21 cellular contexts compared by ENCODE assay signal in the genomic region with DNA sequence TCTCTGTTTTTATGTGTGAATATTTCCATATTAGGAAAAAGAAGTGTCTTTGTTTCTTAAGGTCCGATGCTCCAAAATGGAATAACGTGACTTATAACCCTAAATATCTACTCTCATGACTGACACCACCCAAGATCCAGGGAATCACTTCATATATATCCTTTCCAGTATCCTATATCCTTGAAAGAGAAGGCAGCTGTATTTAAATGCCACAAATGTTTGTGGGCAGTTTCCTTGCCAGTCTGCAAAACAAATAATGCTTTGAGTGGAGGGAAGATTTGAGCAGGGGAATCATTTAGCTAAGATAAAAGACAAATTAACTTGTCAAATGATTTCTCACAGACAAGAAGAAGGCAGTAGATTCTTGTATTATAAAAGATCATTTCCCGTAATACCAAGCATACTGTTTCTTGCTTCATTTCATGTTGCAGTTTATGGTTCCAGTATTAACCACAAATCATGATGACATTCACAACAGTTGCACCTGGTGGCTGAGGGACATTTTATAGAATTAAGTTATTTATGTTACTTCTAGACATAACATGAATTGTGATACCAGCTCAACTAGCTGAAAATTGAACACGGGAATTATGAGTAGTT.
DNase-seq lines count a peak whose midpoint lies in the region; ATAC-seq lines count a peak whose summit lies in the region.
"Had no signal": no experiment of that assay in that cellular context is flagged by ENCODE, and none has a peak within 500 bp of the region (broad histone marks: within the 10 kb centered on the region; RNA-seq: fewer than 3 reads in every experiment).

No MANE protein-coding gene starts in this region.

- DNase-seq in NCI-H1092 treated with DMSO at 0.1 percent for 48 hours (lab: John Stamatoyannopoulos, UW) (peak; percentile 13), NCI-H1092 (lab: John Stamatoyannopoulos, UW) (no peak), NCI-H526 treated with DMSO at 0.1 percent for 48 hours (lab: John Stamatoyannopoulos, UW) (peak; percentile 65), fibroblast of gingiva (ENCODE audit: low read depth) (peak; percentile 6), DMS114 treated with DMSO at 0.1 percent for 48 hours (lab: John Stamatoyannopoulos, UW; ENCODE audit: unreplicated experiment) (no peak), NCI-H1105 (lab: John Stamatoyannopoulos, UW) (no peak)
- DNase-seq: 8988T; activated CD4-positive, alpha-beta T cell treated with anti-CD3 and anti-CD28 coated beads, Interleukin-2, amount 50 U/mL, for 1 hour; activated gamma-delta T cell; BE2C; Calu3; esophagus squamous epithelium; GDM1; HCEC 1CT; head of caudate nucleus; immature natural killer cell; NCI-H2171 treated with DMSO at 0.1 percent for 48 hours; T-helper 17 cell had no signal

- peak; percentile 23 for ATAC-seq in GM19351 (IDR thresholded peaks at IDR 0.05; ENCODE audit: unreplicated experiment)
- no peak for ATAC-seq in HG02571 (IDR thresholded peaks at IDR 0.05; ENCODE audit: unreplicated experiment)
- ATAC-seq: Right ventricle myocardium inferior, T-helper 17 cell had no signal

Comparison
In these comparisons a context has a peak if more than half of its experiments do, and no peak if none do; other contexts are left out.
1. DNase-seq: peak in NCI-H1092 treated with DMSO at 0.1 percent for 48 hours (single experiment), NCI-H526 treated with DMSO at 0.1 percent for 48 hours (single experiment) and fibroblast of gingiva (single experiment); none in NCI-H1092 (single experiment), DMS114 treated with DMSO at 0.1 percent for 48 hours (single experiment) and NCI-H1105 (single experiment).